11 cellular contexts compared by ENCODE assay signal in genomic region chr3:101853465-101853864, GRCh38. TPM values are rescaled to one million over a fixed set of nuclear protein-coding genes. Genes with fewer than 3 reads are reported as not detected.
DNase-seq lines count a peak whose midpoint lies in the region; ATAC-seq and TF ChIP-seq lines count a peak whose summit lies in the region.
"Had no signal": no experiment of that assay in that cellular context is flagged by ENCODE, and none has a peak within 500 bp of the region (broad histone marks: within the 10 kb centered on the region; RNA-seq: fewer than 3 reads in every experiment).

No MANE protein-coding gene starts in this region.

- peak overlapping the region; percentile 100 for H3K27ac Mint-ChIP-seq in activated naive CD4-positive, alpha-beta T cell treated with anti-CD3 and anti-CD28 coated beads for 36 hours
- peak overlapping the region; percentile 67 for H3K27ac Mint-ChIP-seq in activated T-helper 2 cell treated with anti-CD3 and anti-CD28 coated beads, Interferon-gamma antibody, Interleukin-2, Interleukin-4, amounts not matched to agents 10 μg/mL and 5 μg/mL and 100 μg/mL, durations not matched to agents 14 hours and 24 hours and 36 hours
- H3K27ac Mint-ChIP-seq: nephron had no signal

- no peaks in the 10 kb centered on the region for H3K27me3 ChIP-seq in liver (ENCODE audit: control insufficient read depth in 4 of 4, insufficient read depth in 4 of 4, low read length in 3 of 4)
- H3K27me3 ChIP-seq in thoracic aorta (replicated peaks; ENCODE audit: insufficient read depth) = no peaks in the 10 kb centered on the region

- H3K4me1 Mint-ChIP-seq in activated naive CD4-positive, alpha-beta T cell treated with anti-CD3 and anti-CD28 coated beads for 36 hours (ENCODE audit: low read depth) = peaks cover 64% of the 10 kb centered on the region
- peaks cover 55% of the 10 kb centered on the region for H3K4me1 Mint-ChIP-seq in activated T-helper 2 cell treated with anti-CD3 and anti-CD28 coated beads, Interferon-gamma antibody, Interleukin-2, Interleukin-4, amounts not matched to agents 10 μg/mL and 5 μg/mL and 100 μg/mL, durations not matched to agents 14 hours and 24 hours and 36 hours (ENCODE audit: low read depth)

- no peak for TF ChIP-seq POLR2A in lower leg skin (IDR thresholded peaks at IDR 0.05)

- H3K9me3 ChIP-seq in liver (ENCODE audit: control insufficient read depth in 4 of 4, low read length in 3 of 4) (no peaks in the 10 kb centered on the region), thoracic aorta (no peaks in the 10 kb centered on the region)

- H3K4me1 ChIP-seq in liver (ENCODE audit: control insufficient read depth in 4 of 4, insufficient read depth in 4 of 4, low read length in 3 of 4) (peaks cover 1 to 36% (median 13%) of the 10 kb centered on the region in 4 donors), thoracic aorta (ENCODE audit: control insufficient read depth in 1 of 2, low read depth in 2 of 2) (peaks cover 55 to 62% of the 10 kb centered on the region in 2 donors)

- TF ChIP-seq RAD21 in liver (IDR thresholded peaks at IDR 0.05) = no peak

- H3K36me3 ChIP-seq in liver (ENCODE audit: control insufficient read depth in 4 of 4, insufficient read depth in 3 of 4, low read depth in 1 of 4, low read length in 3 of 4) (peaks cover 21 to 63% (median 63%) of the 10 kb centered on the region in 4 donors), thoracic aorta (peaks cover 64% of the 10 kb centered on the region)

- ATAC-seq in thoracic aorta (ENCODE audit: insufficient number of reproducible peaks, low FRiP score, low read depth) = no peak
- no peak for ATAC-seq in GM18870 (IDR thresholded peaks at IDR 0.05; ENCODE audit: unreplicated experiment)

- H3K9ac ChIP-seq in liver (ENCODE audit: low read depth in 1 of 2, low read length in 2 of 2) = no peak overlapping the region

- intact Hi-C loops in activated naive CD4-positive, alpha-beta T cell treated with anti-CD3 and anti-CD28 coated beads for 36 hours (cut with micrococcal nuclease) = loop anchor here (5.0 kb wide), 1 partner anchor 336 kb away; no protein-coding TSS in a partner anchor
- intact Hi-C loops in activated T-helper 2 cell treated with anti-CD3 and anti-CD28 coated beads, Interferon-gamma antibody, Interleukin-2, Interleukin-4, amounts not matched to agents 10 μg/mL and 5 μg/mL and 100 μg/mL, durations not matched to agents 14 hours and 24 hours and 36 hours (cut with micrococcal nuclease) = loop anchor here (5.0 kb wide), 1 partner anchor 259 kb away; no protein-coding TSS in a partner anchor
- intact Hi-C loops in lower leg skin (cut with DNase I; ENCODE audit: low total_unique reads) = loop anchor here (10.0 kb wide), 1 partner anchor 341 kb away; no protein-coding TSS in a partner anchor

- no peaks in the 10 kb centered on the region for H3K27me3 Mint-ChIP-seq in activated naive CD4-positive, alpha-beta T cell treated with anti-CD3 and anti-CD28 coated beads for 36 hours (ENCODE audit: low read depth)
- H3K27me3 Mint-ChIP-seq in activated T-helper 2 cell treated with anti-CD3 and anti-CD28 coated beads, Interferon-gamma antibody, Interleukin-2, Interleukin-4, amounts not matched to agents 10 μg/mL and 5 μg/mL and 100 μg/mL, durations not matched to agents 14 hours and 24 hours and 36 hours (ENCODE audit: low read depth) = no peaks in the 10 kb centered on the region

- CTCF ChIA-PET in activated naive CD4-positive, alpha-beta T cell treated with anti-CD3 and anti-CD28 coated beads for 36 hours (lab: Charles Lee) = interaction anchor here (0.7 to 2.5 kb wide), 3 partner anchors 39 to 43 kb away, joined by 3 to 9 read pairs (median 4); no protein-coding TSS in a partner anchor

- H3K4me3 ChIP-seq in liver (ENCODE audit: low read depth in 1 of 3, low read length in 3 of 3) = peak overlapping the region in 1 of 3 donors; percentile 24
- peak overlapping the region; percentile 83 for H3K4me3 ChIP-seq in thoracic aorta
- H3K4me3 ChIP-seq in lower leg skin (ENCODE audit: low read depth, poor library complexity, severe bottlenecking) = no peak overlapping the region

- 71% methylated on average over 4 of the region's 4 CpGs for WGBS in liver
- WGBS in lower leg skin, 2 donors = 77 to 80% methylated on average over 4 of the region's 4 CpGs

- TF ChIP-seq CTCF in liver (IDR thresholded peaks at IDR 0.05; ENCODE audit: low read depth, low read length, missing input control) (no peak), thoracic aorta (IDR thresholded peaks at IDR 0.05) (no peak), lower leg skin (IDR thresholded peaks at IDR 0.05) (no peak)

- DNase-seq in activated naive CD4-positive, alpha-beta T cell treated with anti-CD3 and anti-CD28 coated beads for 36 hours = no peak
- DNase-seq in activated naive CD4-positive, alpha-beta T cell treated with anti-CD3 and anti-CD28 coated beads, Interleukin-2, amount 50 U/mL, for 16 hours = no peak
- no peak for DNase-seq in activated T-helper 2 cell treated with anti-CD3 and anti-CD28 coated beads, Interferon-gamma antibody, Interleukin-2, Interleukin-4, amounts not matched to agents 10 μg/mL and 5 μg/mL and 100 μg/mL, durations not matched to agents 14 hours and 24 hours and 36 hours (ENCODE audit: low spot score)
- no peak for DNase-seq in thoracic aorta (ENCODE audit: low spot score)
- no peak for DNase-seq in lower leg skin (ENCODE audit: low spot score in 2 of 2)
- DNase-seq in NCI-H446 (lab: John Stamatoyannopoulos, UW) = no peak
- DNase-seq: GF-D8, RPMI8226 had no signal

- no peaks in the 10 kb centered on the region for H3K9me3 Mint-ChIP-seq in activated naive CD4-positive, alpha-beta T cell treated with anti-CD3 and anti-CD28 coated beads for 36 hours
- H3K9me3 Mint-ChIP-seq in activated T-helper 2 cell treated with anti-CD3 and anti-CD28 coated beads, Interferon-gamma antibody, Interleukin-2, Interleukin-4, amounts not matched to agents 10 μg/mL and 5 μg/mL and 100 μg/mL, durations not matched to agents 14 hours and 24 hours and 36 hours = no peaks in the 10 kb centered on the region
- H3K9me3 Mint-ChIP-seq: nephron had no signal

- H3K27ac ChIP-seq in liver (ENCODE audit: low read depth in 1 of 2, low read length in 2 of 2) = peak overlapping the region; percentile 28 to 30
- peak overlapping the region in 1 of 2 donors; percentile 3 for H3K27ac ChIP-seq in thoracic aorta

- peak overlapping the region; percentile 39 for H3K4me3 Mint-ChIP-seq in activated naive CD4-positive, alpha-beta T cell treated with anti-CD3 and anti-CD28 coated beads for 36 hours
- H3K4me3 Mint-ChIP-seq in activated T-helper 2 cell treated with anti-CD3 and anti-CD28 coated beads, Interferon-gamma antibody, Interleukin-2, Interleukin-4, amounts not matched to agents 10 μg/mL and 5 μg/mL and 100 μg/mL, durations not matched to agents 14 hours and 24 hours and 36 hours (ENCODE audit: low read depth) = peak overlapping the region; percentile 94

- H3K36me3 Mint-ChIP-seq in activated naive CD4-positive, alpha-beta T cell treated with anti-CD3 and anti-CD28 coated beads for 36 hours (ENCODE audit: low read depth) = peaks cover 83% of the 10 kb centered on the region
- peaks cover 86% of the 10 kb centered on the region for H3K36me3 Mint-ChIP-seq in activated T-helper 2 cell treated with anti-CD3 and anti-CD28 coated beads, Interferon-gamma antibody, Interleukin-2, Interleukin-4, amounts not matched to agents 10 μg/mL and 5 μg/mL and 100 μg/mL, durations not matched to agents 14 hours and 24 hours and 36 hours (ENCODE audit: low read depth)

TF ChIP-seq in liver, 16 proteins besides CTCF, POLR2A, EP300 and RAD21 (continues in another document):
- TF ChIP-seq GABPA (IDR thresholded peaks at IDR 0.05 in 1 of 2, conservative IDR thresholded peaks at IDR 0.05 in 1 of 2) (no peak), YY1 (IDR thresholded peaks at IDR 0.05) (no peak), TAF1 (conservative IDR thresholded peaks at IDR 0.05) (no peak), HNF4G (IDR thresholded peaks at IDR 0.05) (no peak), NR2F2 (IDR thresholded peaks at IDR 0.05) (no peak), ZBTB33 (IDR thresholded peaks at IDR 0.05) (no peak), FOXA2 (IDR thresholded peaks at IDR 0.05) (no peak), JUND (IDR thresholded peaks at IDR 0.05) (no peak)

RNA-seq across cellular contexts. Expression of gene NFKBIZ, which starts 4.2 kb away (rescaled TPM):
- 10 to 100 TPM; 79.3 to 85.0 TPM for total RNA-seq in activated naive CD4-positive, alpha-beta T cell treated with anti-CD3 and anti-CD28 coated beads for 36 hours
- 122 and 140 TPM in 2 replicates for total RNA-seq in activated T-helper 2 cell treated with anti-CD3 and anti-CD28 coated beads, Interferon-gamma antibody, Interleukin-2, Interleukin-4, amounts not matched to agents 10 μg/mL and 5 μg/mL and 100 μg/mL, durations not matched to agents 14 hours and 24 hours and 36 hours
- 10 to 100 TPM; 13.8 to 78.8 TPM for total RNA-seq in liver
- 10 to 100 TPM in 1 of 2 donors, 1 to 10 TPM in 1; 4.8 to 33.7 TPM for polyA plus RNA-seq in liver
- total RNA-seq in thoracic aorta = 100 to 1,000 TPM; 206 to 225 TPM
- 100 to 1,000 TPM; 155 to 440 (median 310) TPM for total RNA-seq in lower leg skin
